Comparison of ENCODE assay signal across 11 cellular contexts in the genomic region with DNA sequence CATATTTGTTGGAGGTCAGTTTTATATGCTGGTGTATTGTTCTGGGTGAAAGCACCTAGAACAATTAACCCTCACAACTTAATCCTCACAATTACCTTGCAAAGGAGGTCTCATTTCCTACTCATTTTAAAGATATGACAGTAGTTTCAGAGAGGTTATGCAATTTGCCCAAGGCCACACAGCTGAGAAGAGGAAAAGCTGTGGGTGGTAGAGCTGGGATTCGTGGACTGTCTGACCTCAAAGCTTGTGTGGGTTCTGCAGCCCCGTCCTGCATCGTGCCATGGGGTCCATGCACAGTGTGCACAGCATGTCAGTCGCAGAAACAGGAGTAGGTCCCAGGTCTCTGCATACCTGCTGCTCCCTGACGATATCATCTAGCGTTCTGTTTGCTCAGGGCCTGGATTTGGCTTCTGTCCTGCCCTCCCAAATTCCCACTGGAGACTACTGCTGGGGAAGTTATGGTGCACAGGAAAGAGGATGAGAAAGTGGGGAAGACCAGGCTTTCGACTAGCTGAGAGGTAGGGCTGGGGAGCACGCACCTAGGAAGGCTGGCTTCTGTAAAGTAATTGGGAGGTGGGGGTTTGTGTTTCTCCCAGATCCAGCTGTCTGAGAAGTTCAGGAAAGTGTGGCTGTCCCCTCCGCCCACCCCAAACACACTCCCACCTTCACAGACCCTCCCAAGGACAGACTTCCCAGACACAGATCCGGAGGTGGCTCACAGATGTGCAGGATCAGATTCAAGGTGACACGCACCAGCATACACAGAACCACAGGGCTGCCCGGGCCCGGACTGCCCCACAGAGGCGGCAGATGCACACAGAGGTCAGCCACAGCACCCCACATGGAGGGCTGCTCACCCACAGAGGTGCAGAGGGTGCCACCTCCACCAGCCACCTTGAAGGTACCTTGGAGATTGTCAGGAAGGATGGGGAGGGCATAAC. TPM values are rescaled to one million over a fixed set of nuclear protein-coding genes. Genes with fewer than 3 reads are reported as not detected.
A peak's percentile ranks its signal among the peaks of the same experiment; 100 is the strongest.
DNase-seq lines count a peak whose midpoint lies in the region; TF ChIP-seq lines count a peak whose summit lies in the region.
"Had no signal": no experiment of that assay in that cellular context is flagged by ENCODE, and none has a peak within 500 bp of the region (broad histone marks: within the 10 kb centered on the region; RNA-seq: fewer than 3 reads in every experiment).

No MANE protein-coding gene starts in this region.

- no peak overlapping the region for H3K4ac ChIP-seq in trophoblast cell (ENCODE audit: low read depth, low read length)

- H4K91ac ChIP-seq in trophoblast cell (ENCODE audit: low read depth, low read length) = no peak overlapping the region

- H3K27ac Mint-ChIP-seq in endothelial cell (ENCODE audit: unreplicated experiment) = no peak overlapping the region

- no peak overlapping the region for H2BK120ac ChIP-seq in trophoblast cell (ENCODE audit: insufficient read depth, low read length, poor library complexity)

- no peak overlapping the region for H3K9ac ChIP-seq in trophoblast cell (ENCODE audit: low read length)

- peak overlapping the region; percentile 85 for H3K4me3 Mint-ChIP-seq in endothelial cell (ENCODE audit: unreplicated experiment)

- intact Hi-C loops in uterus (cut with DNase I; ENCODE audit: low total_unique reads) = loop anchor here (10.0 kb wide), 1 partner anchor 79 kb away; the partner anchor contains the start of genes PCSK7 and RNF214

- H4K8ac ChIP-seq in trophoblast cell (ENCODE audit: low read depth, low read length) = no peak overlapping the region

- H3K9me3 Mint-ChIP-seq in endothelial cell (ENCODE audit: unreplicated experiment) = no peaks in the 10 kb centered on the region

- H2BK12ac ChIP-seq in trophoblast cell (ENCODE audit: low read length) = no peak overlapping the region

- TF ChIP-seq CTCF in endothelial cell (IDR thresholded peaks at IDR 0.05; ENCODE audit: unreplicated experiment) (no peak), uterus (IDR thresholded peaks at IDR 0.05) (no peak)

- H3K4me1 ChIP-seq in trophoblast cell (ENCODE audit: control insufficient read depth in 1 of 2, insufficient read depth in 2 of 2, low read length in 2 of 2) = peaks cover 10 to 13% of the 10 kb centered on the region in 2 experiments
- H3K4me1 ChIP-seq in uterus = peaks cover 4 to 10% of the 10 kb centered on the region in 2 donors

- no peak overlapping the region for H3K4me3 ChIP-seq in trophoblast cell (ENCODE audit: low read depth, low read length)
- no peak overlapping the region for H3K4me3 ChIP-seq in uterus

- H3K9me3 ChIP-seq in trophoblast cell (ENCODE audit: insufficient read depth, low read depth, low read length) (no peaks in the 10 kb centered on the region), uterus (no peaks in the 10 kb centered on the region)

- no peak overlapping the region for H2BK5ac ChIP-seq in trophoblast cell (ENCODE audit: low read depth, low read length, poor library complexity)

- H2AK5ac ChIP-seq in trophoblast cell (ENCODE audit: low read length) = no peak overlapping the region

- H3K14ac ChIP-seq in trophoblast cell (ENCODE audit: low read length) = no peak overlapping the region

- H2AFZ ChIP-seq in trophoblast cell (ENCODE audit: insufficient read depth, low read length, poor library complexity) = no peak overlapping the region

- peaks cover 11% of the 10 kb centered on the region for H3K4me1 Mint-ChIP-seq in endothelial cell (ENCODE audit: unreplicated experiment)

- H3K79me1 ChIP-seq in trophoblast cell (ENCODE audit: low read length) = no peaks in the 10 kb centered on the region

- H3K27me3 Mint-ChIP-seq in endothelial cell (ENCODE audit: unreplicated experiment) = peaks cover 6% of the 10 kb centered on the region

- no peaks in the 10 kb centered on the region for H3K36me3 Mint-ChIP-seq in endothelial cell (ENCODE audit: low read depth, unreplicated experiment)

- H3K27ac ChIP-seq in trophoblast cell (ENCODE audit: low read depth, low read length) (no peak overlapping the region), uterus (no peak overlapping the region)

- no peak overlapping the region for H3K18ac ChIP-seq in trophoblast cell (ENCODE audit: low read length)

- H3K79me2 ChIP-seq in trophoblast cell (ENCODE audit: control insufficient read depth, insufficient read depth, low read length, poor library complexity) = peaks cover 5% of the 10 kb centered on the region

- peak; percentile 35 for DNase-seq in COLO668 (lab: John Stamatoyannopoulos, UW; ENCODE audit: unreplicated experiment)
- DNase-seq in endothelial cell (ENCODE audit: low spot score) = no peak
- peak in 1 of 2 donors; percentile 50 for DNase-seq in trophoblast cell
- DNase-seq in T1000 (lab: John Stamatoyannopoulos, UW) = no peak
- DNase-seq in cerebellum (ENCODE audit: low spot score) = no peak
- DNase-seq in uterus = no peak
- DNase-seq in HK-2 (ENCODE audit: unreplicated experiment) = no peak
- DNase-seq: activated effector memory CD4-positive, alpha-beta T cell treated with anti-CD3 and anti-CD28 coated beads, Interleukin-2, amount 50 U/mL, for 16 hours; NCI-H2171 treated with DMSO at 0.1 percent for 48 hours; stimulated activated CD8-positive, alpha-beta memory T cell treated with anti-CD3 and anti-CD28 coated beads, Interleukin-4, amount 100 ng/mL, for 48 hours had no signal

- no peak overlapping the region for H3K23ac ChIP-seq in trophoblast cell (ENCODE audit: low read length)

- no peak for TF ChIP-seq POLR2A in uterus (IDR thresholded peaks at IDR 0.05)

- H3K36me3 ChIP-seq in trophoblast cell (ENCODE audit: control insufficient read depth in 1 of 2, insufficient read depth in 2 of 2, low read length in 2 of 2) (no peaks in the 10 kb centered on the region), uterus (no peaks in the 10 kb centered on the region)

- H3K27me3 ChIP-seq in trophoblast cell (ENCODE audit: insufficient read depth, low read length) = no peaks in the 10 kb centered on the region
- H3K27me3 ChIP-seq in uterus = no peaks in the 10 kb centered on the region

- WGBS in trophoblast cell (ENCODE audit: extremely low coverage, insufficient coverage, insufficient read length) = no CpG with 5 or more reads among the region's 14 CpGs

- peak overlapping the region; percentile 69 for H3K4me2 ChIP-seq in trophoblast cell (ENCODE audit: low read length)

- no peak overlapping the region for H4K12ac ChIP-seq in trophoblast cell (ENCODE audit: low read depth, low read length)

TF ChIP-seq in PFSK-1, 5 proteins besides CTCF, POLR2A, EP300 and RAD21:
- TF ChIP-seq FOXP2 (optimal IDR thresholded peaks at IDR 0.05; ENCODE audit: borderline replicate concordance, extremely low read depth, extremely low read length, insufficient read depth) (no peak), POLR2AphosphoS5 (IDR thresholded peaks at IDR 0.05; ENCODE audit: low read depth, low read length) (peak; percentile 15; the same call in 1 of the 2 replicates)

RNA-seq across cellular contexts. Expression of gene BACE1, which starts 2.0 kb away (rescaled TPM):
- polyA plus RNA-seq in PFSK-1 (2012; ENCODE audit: insufficient read length, low read depth) = 62.7 TPM
- 28.4 TPM for total RNA-seq in endothelial cell (ENCODE audit: unreplicated experiment)
- 17.2 TPM in 2 replicates for polyA plus RNA-seq in trophoblast cell (2013)
- 26.6 TPM for total RNA-seq in cerebellum
- 100 to 1,000 TPM in 1 of 4 donors, 10 to 100 TPM in 3; 17.2 to 103 (median 32.7) TPM for total RNA-seq in uterus

RNA-seq across cellular contexts. Expression of gene CEP164, which starts 13.6 kb away (rescaled TPM):
- polyA plus RNA-seq in PFSK-1 (2012; ENCODE audit: insufficient read length, low read depth) = 28.7 TPM
- total RNA-seq in endothelial cell (ENCODE audit: unreplicated experiment) (28.6 TPM), cerebellum (35.1 TPM), uterus (10 to 100 TPM; 16.4 to 64.2 (median 46.1) TPM)
- polyA plus RNA-seq in trophoblast cell (2013) = 14.9 and 15.9 TPM in 2 replicates

RNA-seq across cellular contexts. Expression of gene BACE1-AS, which starts 23.0 kb away (rescaled TPM):
- 3.0 TPM for polyA plus RNA-seq in PFSK-1 (2012; ENCODE audit: insufficient read length, low read depth)
- total RNA-seq in endothelial cell (ENCODE audit: unreplicated experiment) (10.2 TPM), cerebellum (7.6 TPM), uterus (10 to 100 TPM in 2 of 4 donors, 1 to 10 TPM in 1, under 1 TPM in 1; 0.88 to 39.7 (median 12.0) TPM)
- polyA plus RNA-seq in trophoblast cell (2013) = 4.5 and 5.2 TPM in 2 replicates
